ENCODE assay signal across 25 cellular contexts in the genomic region with DNA sequence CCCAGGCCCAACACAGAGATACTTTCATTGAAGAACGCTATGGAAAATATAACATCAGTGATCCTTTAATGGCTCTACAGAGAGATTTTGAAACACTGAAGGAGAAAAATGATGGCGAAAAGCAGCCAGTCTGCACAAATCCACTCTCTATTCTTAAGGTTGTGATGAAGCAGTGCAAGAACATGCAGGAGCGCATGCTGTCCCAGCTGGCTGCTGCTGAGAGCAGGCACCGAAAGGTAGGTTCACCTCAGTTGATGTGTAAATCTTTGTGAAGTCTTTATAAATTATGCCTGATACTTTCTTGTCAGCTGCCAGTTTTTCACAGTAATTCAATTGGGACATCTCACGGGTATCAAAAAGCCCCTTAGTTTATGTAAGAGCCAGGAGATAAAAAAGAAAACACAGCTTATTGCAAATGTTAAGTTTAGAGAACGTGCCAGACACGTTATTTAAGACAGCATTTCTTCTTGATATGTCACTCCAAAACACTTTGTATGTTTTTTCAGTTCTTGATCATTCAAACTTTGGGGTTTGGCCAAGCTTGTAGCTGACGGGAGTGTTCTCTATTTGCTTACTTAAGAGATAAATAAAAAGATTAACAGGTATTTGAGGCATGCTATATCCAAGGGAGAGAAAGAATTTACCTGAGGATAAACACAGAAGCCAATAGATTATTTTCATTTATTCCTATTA.
"Had no signal": no experiment of that assay in that cellular context is flagged by ENCODE, and none has a peak within 500 bp of the region (broad histone marks: within the 10 kb centered on the region; RNA-seq: fewer than 3 reads in every experiment).

No MANE protein-coding gene starts in this region.

- H3K4me3 ChIP-seq: colonic mucosa, esophagus squamous epithelium, prostate gland, right atrium auricular region, smooth muscle cell, suprapubic skin, transverse colon, vagina had no signal

- H3K36me3 Mint-ChIP-seq: immature natural killer cell; natural killer cell treated with Interleukin-12 subunit alpha and Interleukin-12 subunit beta and Interleukin-15 and Interleukin-18, amount 100 ng/mL, for 72 hours had no signal

- H3K27ac Mint-ChIP-seq: dendritic cell treated with granulocyte-macrophage colony-stimulating factor and Interleukin-4, amounts not matched to agents 40 ng/mL and 50 ng/mL, for 4 days; immature natural killer cell; natural killer cell treated with Interleukin-12 subunit alpha and Interleukin-12 subunit beta and Interleukin-15 and Interleukin-18, amount 100 ng/mL, for 72 hours had no signal

- H3K4me1 ChIP-seq: colonic mucosa, prostate gland, suprapubic skin had no signal

- H3K4me3 Mint-ChIP-seq: dendritic cell treated with granulocyte-macrophage colony-stimulating factor and Interleukin-4, amounts not matched to agents 40 ng/mL and 50 ng/mL, for 4 days; immature natural killer cell; natural killer cell treated with Interleukin-12 subunit alpha and Interleukin-12 subunit beta and Interleukin-15 and Interleukin-18, amount 100 ng/mL, for 72 hours; neural crest cell; stimulated activated naive CD8-positive, alpha-beta T cell treated with anti-CD3 and anti-CD28 coated beads, Interleukin-15, amount 100 ng/mL, for 72 hours had no signal

- H3K27me3 Mint-ChIP-seq: dendritic cell treated with granulocyte-macrophage colony-stimulating factor and Interleukin-4, amounts not matched to agents 40 ng/mL and 50 ng/mL, for 4 days had no signal

- DNase-seq: colonic mucosa; effector CD8-positive, alpha-beta T cell; esophagus squamous epithelium; foreskin melanocyte; hypothalamus; immature natural killer cell; mesendoderm; stimulated activated CD4-positive, alpha-beta T cell treated with anti-CD3 and anti-CD28 coated beads, Interleukin-12 subunit alpha, Interleukin-12 subunit beta, amount 100 ng/mL, for 4 hours; stimulated activated CD4-positive, alpha-beta T cell treated with anti-CD3 and anti-CD28 coated beads, Interleukin-1b, Interleukin-23, amount 100 ng/mL, for 48 hours; stimulated activated CD4-positive, alpha-beta T cell treated with anti-CD3 and anti-CD28 coated beads, Interleukin-4, amount 100 ng/mL, for 1 hour; stimulated activated CD8-positive, alpha-beta memory T cell treated with anti-CD3 and anti-CD28 coated beads, Interleukin-4, amount 100 ng/mL, for 48 hours; stimulated activated naive CD4-positive, alpha-beta T cell; stimulated activated naive CD8-positive, alpha-beta T cell treated with anti-CD3 and anti-CD28 coated beads, Interleukin-15, amount 100 ng/mL, for 72 hours; transverse colon had no signal

- H3K36me3 ChIP-seq: colonic mucosa, neutrophil, prostate gland, vagina had no signal

- H3K27ac ChIP-seq: colonic mucosa, neutrophil, right atrium auricular region, suprapubic skin, transverse colon, vagina had no signal

- H3K9me3 Mint-ChIP-seq: dendritic cell treated with granulocyte-macrophage colony-stimulating factor and Interleukin-4, amounts not matched to agents 40 ng/mL and 50 ng/mL, for 4 days; immature natural killer cell; natural killer cell treated with Interleukin-12 subunit alpha and Interleukin-12 subunit beta and Interleukin-15 and Interleukin-18, amount 100 ng/mL, for 72 hours; neural crest cell; stimulated activated naive CD8-positive, alpha-beta T cell treated with anti-CD3 and anti-CD28 coated beads, Interleukin-15, amount 100 ng/mL, for 72 hours had no signal

- H3K27me3 ChIP-seq: colonic mucosa, esophagus squamous epithelium, neutrophil, right atrium auricular region, suprapubic skin, transverse colon, vagina had no signal

- H3K4me1 Mint-ChIP-seq: immature natural killer cell; neural crest cell; stimulated activated naive CD8-positive, alpha-beta T cell treated with anti-CD3 and anti-CD28 coated beads, Interleukin-15, amount 100 ng/mL, for 72 hours had no signal

- ATAC-seq: left lobe of liver; natural killer cell treated with Interleukin-12 subunit alpha and Interleukin-12 subunit beta and Interleukin-15 and Interleukin-18, amount 100 ng/mL, for 72 hours; sciatic nerve; stimulated activated naive CD8-positive, alpha-beta T cell treated with anti-CD3 and anti-CD28 coated beads, Interleukin-15, amount 100 ng/mL, for 72 hours had no signal

- H3K9me3 ChIP-seq: colonic mucosa, esophagus squamous epithelium, neutrophil, prostate gland, right atrium auricular region, suprapubic skin, transverse colon, vagina had no signal
